In the genomic region with DNA sequence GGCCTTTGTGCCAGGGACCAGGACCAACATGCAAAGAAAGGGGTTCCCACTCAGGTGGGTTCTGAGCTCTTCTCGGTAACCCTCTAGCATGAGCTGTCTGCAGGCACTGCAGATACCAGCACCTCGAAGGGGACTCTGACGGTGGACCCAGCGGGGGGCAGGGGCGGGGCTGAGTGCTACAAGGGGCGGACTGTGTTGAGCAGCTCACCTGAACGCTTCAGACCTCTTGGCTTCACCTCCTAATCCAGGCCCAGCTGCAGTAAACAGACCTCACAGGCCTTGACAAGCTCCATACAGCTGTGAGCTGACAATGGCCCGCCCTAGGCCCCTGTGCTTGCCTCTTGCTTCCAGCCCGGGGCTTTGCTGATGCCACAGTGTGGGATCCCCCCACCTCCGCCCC, we compare ENCODE assay signal across 25 cellular contexts. TPM values are rescaled to one million over a fixed set of nuclear protein-coding genes. Genes with fewer than 3 reads are reported as not detected.
"Had no signal": no experiment of that assay in that cellular context is flagged by ENCODE, and none has a peak within 500 bp of the region (broad histone marks: within the 10 kb centered on the region; RNA-seq: fewer than 3 reads in every experiment).

No MANE protein-coding gene starts in this region.

- H3K4me3 ChIP-seq: heart left ventricle, lower lobe of right lung, pancreas, psoas muscle, right atrium auricular region, stomach, suprapubic skin, tibial nerve, uterus had no signal

- H3K4me1 ChIP-seq: psoas muscle had no signal

- H3K4me3 Mint-ChIP-seq: activated B cell treated with CpG ODN at 0.5 μM for 24 hours; activated CD4-positive, alpha-beta memory T cell treated with anti-CD3 and anti-CD28 coated beads for 36 hours; activated naive CD4-positive, alpha-beta T cell treated with anti-CD3 and anti-CD28 coated beads, Interleukin-2, amount 10 ng/mL, durations not matched to agents 7 days and 5 days; activated T-cell treated with anti-CD3 and anti-CD28 coated beads, Interleukin-2, amount 50 U/mL, for 72 hours; T-helper 17 cell had no signal

- H3K36me3 ChIP-seq: heart left ventricle, lower lobe of right lung, neutrophil, pancreas, right atrium auricular region, stomach, suprapubic skin, tibial nerve, uterus had no signal

- FAIRE-seq: pancreas had no signal

- H3K27ac ChIP-seq: epithelial cell of prostate, heart left ventricle, lower lobe of right lung, neutrophil, pancreas, psoas muscle, right atrium auricular region, suprapubic skin, uterus had no signal

- H3K36me3 Mint-ChIP-seq: activated CD4-positive, alpha-beta memory T cell treated with anti-CD3 and anti-CD28 coated beads for 36 hours had no signal

- H3K27me3 ChIP-seq: pancreas, right atrium auricular region, suprapubic skin, tibial nerve, uterus had no signal

- H3K27ac Mint-ChIP-seq: activated B cell treated with CpG ODN at 0.5 μM for 24 hours; activated CD4-positive, alpha-beta memory T cell treated with anti-CD3 and anti-CD28 coated beads for 36 hours; activated naive CD4-positive, alpha-beta T cell treated with anti-CD3 and anti-CD28 coated beads, Interleukin-2, amount 10 ng/mL, durations not matched to agents 7 days and 5 days; activated T-cell treated with anti-CD3 and anti-CD28 coated beads, Interleukin-2, amount 50 U/mL, for 72 hours; T-helper 17 cell had no signal

- H3K9me3 ChIP-seq: lower lobe of right lung, neutrophil, pancreas, psoas muscle, right atrium auricular region, stomach, suprapubic skin, tibial nerve, uterus had no signal

- ATAC-seq: activated T-cell treated with anti-CD3 and anti-CD28 coated beads, Interleukin-2, amount 50 U/mL, for 72 hours; heart left ventricle; lower lobe of right lung; naive thymus-derived CD8-positive, alpha-beta T cell; pancreas; psoas muscle; T-helper 17 cell had no signal

- DNase-seq: activated B cell treated with CpG ODN at 0.5 μM for 24 hours; activated CD4-positive, alpha-beta memory T cell treated with anti-CD3 and anti-CD28 coated beads for 36 hours; activated CD4-positive, alpha-beta T cell treated with anti-CD3 and anti-CD28 coated beads for 4 hours; activated effector memory CD4-positive, alpha-beta T cell treated with anti-CD3 and anti-CD28 coated beads, Interleukin-2, amount 50 U/mL, for 16 hours; activated naive CD4-positive, alpha-beta T cell treated with anti-CD3 and anti-CD28 coated beads, Interleukin-2, amount 10 ng/mL, durations not matched to agents 7 days and 5 days; activated T-cell treated with anti-CD3 and anti-CD28 coated beads, Interleukin-2, amount 50 U/mL, for 72 hours; cerebellar nuclear complex; cortex of kidney; heart left ventricle; islet precursor cell; lower lobe of right lung; naive thymus-derived CD8-positive, alpha-beta T cell; pancreas; psoas muscle; stimulated activated CD4-positive, alpha-beta T cell treated with anti-CD3 and anti-CD28 coated beads, Interleukin-12 subunit alpha, Interleukin-12 subunit beta, amount 100 ng/mL, for 4 hours; stomach; T-helper 17 cell; uterus had no signal

RNA-seq across cellular contexts. Expression of gene C9orf50, which starts 48.4 kb away (rescaled TPM):
- total RNA-seq: activated B cell treated with CpG ODN at 0.5 μM for 24 hours; activated CD4-positive, alpha-beta memory T cell treated with anti-CD3 and anti-CD28 coated beads for 36 hours; fibroblast of villous mesenchyme; heart left ventricle; lower lobe of right lung; naive thymus-derived CD8-positive, alpha-beta T cell; pancreas; psoas muscle; right atrium auricular region; skeletal muscle tissue; stomach; T-helper 17 cell had no signal
- polyA plus RNA-seq: heart left ventricle; naive thymus-derived CD8-positive, alpha-beta T cell; pancreas; psoas muscle had no signal
